In genomic region chr2:206077879-206078278, GRCh38 we compare ENCODE assay signal across 7 cellular contexts. TPM values are rescaled to one million over a fixed set of nuclear protein-coding genes. Genes with fewer than 3 reads are reported as not detected.
DNase-seq lines count a peak whose midpoint lies in the region; ATAC-seq and TF ChIP-seq lines count a peak whose summit lies in the region.
"Not testable (repeated sequence)": the region's sequence is repeated elsewhere in the genome, so short reads cannot be mapped to it uniquely, and the experiment has no call there.

No MANE protein-coding gene starts in this region.

- not testable (repeated sequence) for H3K23me2 ChIP-seq in H9 (ENCODE audit: insufficient read length, low read depth, low read length, poor library complexity, severe bottlenecking)

- peak; percentile 66 for ATAC-seq in left lobe of liver
- not testable (repeated sequence) for ATAC-seq in natural killer cell; stimulated activated memory B cell treated with anti-CD40 and anti-IgM and Interleukin-4, amounts not matched to agents 10 μg/mL and 1 μg/mL and 100 μg/mL, for 72 hours

- peaks cover 0 to 13% (median 5%) of the 10 kb centered on the region in 3 experiments; a peak in 4 of 7 replicates for H3K36me3 Mint-ChIP-seq in H9 (ENCODE audit: insufficient read depth in 1 of 3, low read depth in 3 of 3)
- peaks cover 35% of the 10 kb centered on the region for H3K36me3 Mint-ChIP-seq in brain
- H3K36me3 Mint-ChIP-seq in natural killer cell; stimulated activated memory B cell treated with anti-CD40 and anti-IgM and Interleukin-4, amounts not matched to agents 10 μg/mL and 1 μg/mL and 100 μg/mL, for 72 hours: not testable (repeated sequence)

- H3K27ac Mint-ChIP-seq in H9 (peak overlapping the region; percentile 24 to 92 (median 48); a peak in 6 of 7 replicates), brain (peak overlapping the region; percentile 6 to 84 (median 82)), natural killer cell (peak overlapping the region; percentile 13 to 48)
- H3K27ac Mint-ChIP-seq in stimulated activated memory B cell treated with anti-CD40 and anti-IgM and Interleukin-4, amounts not matched to agents 10 μg/mL and 1 μg/mL and 100 μg/mL, for 72 hours, result peak overlapping the region; percentile 12

- H3K4me1 ChIP-seq in H9 (ENCODE audit: insufficient read depth, low read length) (peaks cover 14% of the 10 kb centered on the region; the same call in 1 of the 2 replicates), Loucy (ENCODE audit: insufficient read depth, low read length, poor library complexity, severe bottlenecking) (peaks cover 32% of the 10 kb centered on the region)

- not testable (repeated sequence) for H3K9ac ChIP-seq in H9 (ENCODE audit: extremely low read depth, insufficient read length, low read length); Loucy (ENCODE audit: low read depth, low read length, poor library complexity, severe bottlenecking)

- not testable (repeated sequence) for H3K79me1 ChIP-seq in H9 (ENCODE audit: insufficient read depth, low read depth, low read length, poor library complexity, severe bottlenecking)

- TF ChIP-seq CTCF in H9 (conservative IDR thresholded peaks at IDR 0.05); Loucy (conservative IDR thresholded peaks at IDR 0.05; ENCODE audit: low read length); brain (conservative IDR thresholded peaks at IDR 0.05); natural killer cell (IDR thresholded peaks at IDR 0.05): not testable (repeated sequence)

- not testable (repeated sequence) for H4K20me1 ChIP-seq in H9 (ENCODE audit: control insufficient read depth, insufficient read depth, insufficient read length)
- peaks cover 44% of the 10 kb centered on the region for H4K20me1 ChIP-seq in Loucy (ENCODE audit: insufficient read depth, low read length, poor library complexity, severe bottlenecking)

- not testable (repeated sequence) for H3K18ac ChIP-seq in H9 (ENCODE audit: insufficient read length, low read depth, low read length)

- H3K36me3 ChIP-seq in Loucy (ENCODE audit: insufficient read depth, low read length), result peaks cover 11% of the 10 kb centered on the region; the same call in 1 of the 2 replicates

- not testable (repeated sequence) for H3K27ac ChIP-seq in H9 (ENCODE audit: insufficient read length, low read depth, low read length)

- H3K4ac ChIP-seq in H9 (ENCODE audit: low read depth, low read length), result not testable (repeated sequence)

- not testable (repeated sequence) for H3K56ac ChIP-seq in H9 (ENCODE audit: insufficient read length, low read depth, low read length)

- no CpG with 5 or more reads among the region's 5 CpGs for WGBS in H9 (ENCODE audit: extremely low coverage, insufficient read length, low lambda C conversion rate)

- H3K4me3 ChIP-seq in Loucy (ENCODE audit: low read length, poor library complexity, severe bottlenecking), result peak overlapping the region; percentile 23

- H3T11ph ChIP-seq in H9 (ENCODE audit: low read length), result not testable (repeated sequence)

- H2BK12ac ChIP-seq in H9 (ENCODE audit: insufficient read length, low read depth, low read length), result not testable (repeated sequence)

- not testable (repeated sequence) for H3K4me2 ChIP-seq in H9 (ENCODE audit: insufficient read depth, insufficient read length, low read length)
- H3K4me2 ChIP-seq in Loucy (ENCODE audit: low read depth, low read length, poor library complexity, severe bottlenecking), result peak overlapping the region; percentile 14

- not testable (repeated sequence) for H4K5ac ChIP-seq in H9 (ENCODE audit: insufficient read length, low read depth, low read length)

- not testable (repeated sequence) for H2AK5ac ChIP-seq in H9 (ENCODE audit: insufficient read length, low read length)

- H3K9me3 ChIP-seq in H9 (ENCODE audit: control insufficient read depth, low read depth, low read length); Loucy (ENCODE audit: insufficient read depth, low read depth, low read length): not testable (repeated sequence)

- not testable (repeated sequence) for H4K91ac ChIP-seq in H9 (ENCODE audit: insufficient read length, low read depth, low read length)

- not testable (repeated sequence) for DNase-seq in H9; left lobe of liver (ENCODE audit: low spot score); natural killer cell
- DNase-seq in fibroblast of peridontal ligament (ENCODE audit: extremely low read depth), result peak; percentile 15

- not testable (repeated sequence) for H2AFZ ChIP-seq in H9 (ENCODE audit: low read length); Loucy (ENCODE audit: low read length)

- intact Hi-C loops in natural killer cell (cut with micrococcal nuclease), result not testable (repeated sequence)

- not testable (repeated sequence) for H2BK120ac ChIP-seq in H9 (ENCODE audit: low read depth, low read length, poor library complexity, severe bottlenecking)

- H3K27me3 ChIP-seq in H9 (ENCODE audit: insufficient read depth, low read length); Loucy (ENCODE audit: insufficient read depth, low read length, poor library complexity, severe bottlenecking): not testable (repeated sequence)

- not testable (repeated sequence) for H3K23ac ChIP-seq in H9 (ENCODE audit: insufficient read length, low read depth, low read length)

- not testable (repeated sequence) for H3K14ac ChIP-seq in H9 (ENCODE audit: insufficient read depth, low read length)

- not testable (repeated sequence) for H3K27me3 Mint-ChIP-seq in H9 (ENCODE audit: low read depth); brain; natural killer cell (ENCODE audit: low read depth in 2 of 2); stimulated activated memory B cell treated with anti-CD40 and anti-IgM and Interleukin-4, amounts not matched to agents 10 μg/mL and 1 μg/mL and 100 μg/mL, for 72 hours

- not testable (repeated sequence) for H2BK20ac ChIP-seq in H9 (ENCODE audit: low read depth, low read length, poor library complexity, severe bottlenecking)

- peaks cover 35% of the 10 kb centered on the region; the same call in 1 of the 2 replicates for H3K79me2 ChIP-seq in H9 (ENCODE audit: insufficient read depth, low read length)
- H3K79me2 ChIP-seq in Loucy (ENCODE audit: insufficient read depth, low read length), result peaks cover 99% of the 10 kb centered on the region

- H3K9me3 Mint-ChIP-seq in H9; brain; natural killer cell; stimulated activated memory B cell treated with anti-CD40 and anti-IgM and Interleukin-4, amounts not matched to agents 10 μg/mL and 1 μg/mL and 100 μg/mL, for 72 hours: not testable (repeated sequence)

- H4K8ac ChIP-seq in H9 (replicated peaks; ENCODE audit: insufficient read length, low read depth, low read length), result not testable (repeated sequence)

- not testable (repeated sequence) for H3F3A ChIP-seq in Loucy (ENCODE audit: low read depth)

- H2BK5ac ChIP-seq in H9 (ENCODE audit: insufficient read length, low read length), result not testable (repeated sequence)

- H3K9me2 ChIP-seq in Loucy (replicated peaks; ENCODE audit: low read depth, low read length), result not testable (repeated sequence)

- not testable (repeated sequence) for H2BK15ac ChIP-seq in H9 (ENCODE audit: low read depth, low read length)

- not testable (repeated sequence) for H3K4me3 Mint-ChIP-seq in H9; natural killer cell; stimulated activated memory B cell treated with anti-CD40 and anti-IgM and Interleukin-4, amounts not matched to agents 10 μg/mL and 1 μg/mL and 100 μg/mL, for 72 hours
- H3K4me3 Mint-ChIP-seq in brain, result peak overlapping the region in 3 of 5 experiments; percentile 6 to 64 (median 15)

- H3K4me1 Mint-ChIP-seq in H9, result peaks cover 43 to 56% of the 10 kb centered on the region in 2 experiments
- H3K4me1 Mint-ChIP-seq in brain, result peaks cover 20% of the 10 kb centered on the region
- H3K4me1 Mint-ChIP-seq in natural killer cell, result peaks cover 17 to 33% of the 10 kb centered on the region in 2 donors
- H3K4me1 Mint-ChIP-seq in stimulated activated memory B cell treated with anti-CD40 and anti-IgM and Interleukin-4, amounts not matched to agents 10 μg/mL and 1 μg/mL and 100 μg/mL, for 72 hours, result peaks cover 53% of the 10 kb centered on the region

RNA-seq across cellular contexts. Expression of gene INO80D, which starts 8.1 kb away (rescaled TPM):
- total RNA-seq in H9 (2021) (45.7 and 46.0 TPM in 2 replicates), left lobe of liver (7.9 TPM), natural killer cell (10 to 100 TPM; 59.6 to 64.7 (median 63.9) TPM)
- 0.71 TPM for polyA plus RNA-seq in brain (ENCODE audit: insufficient read depth, low read depth, low replicate concordance)

Comparison
In these comparisons a context has a peak if more than half of its experiments do, and no peak if none do; other contexts are left out.
1. H3K27ac Mint-ChIP-seq: peak in every context shown above with its lines; median percentile 82 in brain; 48 in H9; 30 in natural killer cell; 12 in stimulated activated memory B cell treated with anti-CD40 and anti-IgM and Interleukin-4, amounts not matched to agents 10 μg/mL and 1 μg/mL and 100 μg/mL, for 72 hours.